In the genomic region with DNA sequence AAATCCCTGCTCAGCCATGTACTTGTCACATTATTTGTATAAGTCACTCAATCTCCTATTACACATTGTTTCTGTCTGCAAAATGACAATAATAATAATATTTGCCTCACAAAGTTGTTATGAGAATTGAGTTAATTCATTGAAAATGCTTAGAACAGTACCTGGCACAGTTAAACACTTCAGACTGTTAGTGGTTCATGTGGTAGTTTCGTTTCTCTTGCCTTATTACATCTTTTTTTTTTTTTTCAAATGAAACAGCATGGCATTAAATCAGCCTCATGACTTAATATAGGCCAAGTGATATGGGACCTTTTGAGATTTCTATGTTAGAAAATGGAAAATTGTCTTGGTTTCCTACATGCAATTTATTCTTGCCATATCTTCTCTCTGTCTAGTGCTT, we compare ENCODE assay signal across 23 cellular contexts.
DNase-seq lines count a peak whose midpoint lies in the region; ATAC-seq, FAIRE-seq and TF ChIP-seq lines count a peak whose summit lies in the region.
"Had no signal": no experiment of that assay in that cellular context is flagged by ENCODE, and none has a peak within 500 bp of the region (broad histone marks: within the 10 kb centered on the region; RNA-seq: fewer than 3 reads in every experiment).

No MANE protein-coding gene starts in this region.

- H3K36me3 ChIP-seq in MM.1S (replicated peaks; ENCODE audit: insufficient read depth, low read length): no peaks in the 10 kb centered on the region
- H3K36me3 ChIP-seq in Caco-2 (ENCODE audit: control insufficient read depth, insufficient read depth, low read length): no peaks in the 10 kb centered on the region
- H3K36me3 ChIP-seq: BE2C, BLaER1 had no signal

- H3K9me3 Mint-ChIP-seq in central memory CD8-positive, alpha-beta T cell: no peaks in the 10 kb centered on the region
- H3K9me3 Mint-ChIP-seq in activated CD4-positive, alpha-beta memory T cell treated with anti-CD3 and anti-CD28 coated beads for 36 hours: no peaks in the 10 kb centered on the region
- H3K9me3 Mint-ChIP-seq in Caco-2 (ENCODE audit: unreplicated experiment): no peaks in the 10 kb centered on the region
- H3K9me3 Mint-ChIP-seq: CD14-positive monocyte; CD4-positive, alpha-beta memory T cell; CD8-positive, alpha-beta memory T cell had no signal

- TF ChIP-seq CTCF in MM.1S (IDR thresholded peaks at IDR 0.05; ENCODE audit: low read length): no peak
- no peak for TF ChIP-seq CTCF in Caco-2 (IDR thresholded peaks at IDR 0.05; ENCODE audit: insufficient read depth in 1 of 2, low read depth in 1 of 2, low read length in 1 of 2, severe bottlenecking in 1 of 2, unreplicated experiment in 1 of 2)

- peak; percentile 49 for ATAC-seq in central memory CD8-positive, alpha-beta T cell (replicated peaks; ENCODE audit: extremely low read depth, poor library complexity, severe bottlenecking)

- H3K9me3 ChIP-seq in MM.1S (replicated peaks; ENCODE audit: insufficient read depth, low read length) (no peaks in the 10 kb centered on the region), Caco-2 (no peaks in the 10 kb centered on the region)
- H3K9me3 ChIP-seq: BE2C, BLaER1 had no signal

- CTCF ChIA-PET in activated CD4-positive, alpha-beta memory T cell treated with anti-CD3 and anti-CD28 coated beads for 36 hours (lab: Charles Lee): no interaction called here
- CTCF ChIA-PET in Caco-2 (lab: Charles Lee): no interaction called here

- peak; percentile 5 for FAIRE-seq in GM18507 (lab: Jason Lieb, UNC)
- FAIRE-seq: A204.1, D721Med, G401.6, GM12891 had no signal

- H3K4me3 ChIP-seq in MM.1S (ENCODE audit: low read length): no peak overlapping the region
- H3K4me3 ChIP-seq in Caco-2 (ENCODE audit: low read depth, low read length): no peak overlapping the region
- H3K4me3 ChIP-seq: BLaER1 had no signal

- H3K9ac ChIP-seq in MM.1S (ENCODE audit: low read length): no peak overlapping the region
- H3K9ac ChIP-seq: BLaER1 had no signal

- H2AFZ ChIP-seq in MM.1S (ENCODE audit: low read length): no peak overlapping the region

- H3F3A ChIP-seq in MM.1S (ENCODE audit: insufficient read depth, low read length): no peaks in the 10 kb centered on the region

- no peaks in the 10 kb centered on the region for H3K4me1 Mint-ChIP-seq in central memory CD8-positive, alpha-beta T cell
- no peaks in the 10 kb centered on the region for H3K4me1 Mint-ChIP-seq in activated CD4-positive, alpha-beta memory T cell treated with anti-CD3 and anti-CD28 coated beads for 36 hours (ENCODE audit: low read depth)
- H3K4me1 Mint-ChIP-seq in Caco-2 (ENCODE audit: low read depth, unreplicated experiment): no peaks in the 10 kb centered on the region
- H3K4me1 Mint-ChIP-seq: CD14-positive monocyte; CD4-positive, alpha-beta memory T cell; CD4-positive, CD25-positive, alpha-beta regulatory T cell; CD8-positive, alpha-beta memory T cell had no signal

- no TSS peak for BruUV-seq in Caco-2 (replicated peaks; lab: Mats Ljungman, UMichigan)

- no peak overlapping the region for H3K27ac Mint-ChIP-seq in central memory CD8-positive, alpha-beta T cell (ENCODE audit: low read depth)
- no peak overlapping the region for H3K27ac Mint-ChIP-seq in activated CD4-positive, alpha-beta memory T cell treated with anti-CD3 and anti-CD28 coated beads for 36 hours
- H3K27ac Mint-ChIP-seq in Caco-2 (ENCODE audit: unreplicated experiment): no peak overlapping the region
- H3K27ac Mint-ChIP-seq: CD14-positive monocyte; CD4-positive, alpha-beta memory T cell; CD4-positive, CD25-positive, alpha-beta regulatory T cell; CD8-positive, alpha-beta memory T cell had no signal

- H3K27ac ChIP-seq in MM.1S (ENCODE audit: low read length): no peak overlapping the region
- H3K27ac ChIP-seq: BLaER1 had no signal

- no peaks in the 10 kb centered on the region for H3K9me2 ChIP-seq in MM.1S (replicated peaks; ENCODE audit: insufficient read depth, low read length)

- H3K4me2 ChIP-seq in MM.1S (ENCODE audit: low read depth, low read length): no peak overlapping the region
- H3K4me2 ChIP-seq: BLaER1 had no signal

- no peaks in the 10 kb centered on the region for H3K27me3 ChIP-seq in MM.1S (replicated peaks; ENCODE audit: insufficient read depth, low read length)
- no peaks in the 10 kb centered on the region for H3K27me3 ChIP-seq in Caco-2 (replicated peaks; ENCODE audit: control insufficient read depth, insufficient read depth, low read length)
- H3K27me3 ChIP-seq: BLaER1 had no signal

- H3K4me1 ChIP-seq in MM.1S (ENCODE audit: low read length) (no peaks in the 10 kb centered on the region), Caco-2 (no peaks in the 10 kb centered on the region)
- H3K4me1 ChIP-seq: BE2C, BLaER1 had no signal

- no peak overlapping the region for H3K4me3 Mint-ChIP-seq in central memory CD8-positive, alpha-beta T cell
- no peak overlapping the region for H3K4me3 Mint-ChIP-seq in activated CD4-positive, alpha-beta memory T cell treated with anti-CD3 and anti-CD28 coated beads for 36 hours
- no peak overlapping the region for H3K4me3 Mint-ChIP-seq in Caco-2 (ENCODE audit: unreplicated experiment)
- H3K4me3 Mint-ChIP-seq: CD14-positive monocyte; CD4-positive, alpha-beta memory T cell; CD4-positive, CD25-positive, alpha-beta regulatory T cell; CD8-positive, alpha-beta memory T cell had no signal

- H3K79me2 ChIP-seq in MM.1S (ENCODE audit: low read length): no peaks in the 10 kb centered on the region

- POLR2A ChIA-PET in activated CD4-positive, alpha-beta memory T cell treated with anti-CD3 and anti-CD28 coated beads for 36 hours (lab: Charles Lee): no interaction called here
- POLR2A ChIA-PET in Caco-2 (lab: Charles Lee): no interaction called here

- intact Hi-C loops in activated CD4-positive, alpha-beta memory T cell treated with anti-CD3 and anti-CD28 coated beads for 36 hours (cut with micrococcal nuclease): no loop called here
- intact Hi-C loops in Caco-2 (cut with micrococcal nuclease; ENCODE audit: unreplicated experiment): no loop called here

- peaks cover 20% of the 10 kb centered on the region for H3K27me3 Mint-ChIP-seq in central memory CD8-positive, alpha-beta T cell
- peaks cover 8% of the 10 kb centered on the region for H3K27me3 Mint-ChIP-seq in activated CD4-positive, alpha-beta memory T cell treated with anti-CD3 and anti-CD28 coated beads for 36 hours
- peaks cover 16% of the 10 kb centered on the region for H3K27me3 Mint-ChIP-seq in Caco-2 (ENCODE audit: insufficient read depth, unreplicated experiment)

- H4K20me1 ChIP-seq in MM.1S (ENCODE audit: insufficient read depth, low read length): no peaks in the 10 kb centered on the region
- H4K20me1 ChIP-seq: BLaER1 had no signal

- H3K36me3 Mint-ChIP-seq in central memory CD8-positive, alpha-beta T cell (ENCODE audit: insufficient read depth): no peaks in the 10 kb centered on the region
- no peaks in the 10 kb centered on the region for H3K36me3 Mint-ChIP-seq in activated CD4-positive, alpha-beta memory T cell treated with anti-CD3 and anti-CD28 coated beads for 36 hours
- no peaks in the 10 kb centered on the region for H3K36me3 Mint-ChIP-seq in Caco-2 (ENCODE audit: insufficient read depth, unreplicated experiment)
- H3K36me3 Mint-ChIP-seq: CD14-positive monocyte; CD4-positive, alpha-beta memory T cell; CD4-positive, CD25-positive, alpha-beta regulatory T cell; CD8-positive, alpha-beta memory T cell had no signal

- no peak for DNase-seq in GM18507 (ENCODE audit: extremely low spot score, insufficient read length, low read depth)
- DNase-seq in MM.1S: peak; percentile 26
- no peak for DNase-seq in central memory CD8-positive, alpha-beta T cell (ENCODE audit: low spot score in 2 of 2)
- DNase-seq in RPMI8226: no peak
- DNase-seq in activated CD4-positive, alpha-beta memory T cell treated with anti-CD3 and anti-CD28 coated beads for 36 hours: no peak
- no peak for DNase-seq in Caco-2
- DNase-seq: 8988T; ACHN; BE2C; C1 segment of cervical spinal cord; Calu3; CD4-positive, alpha-beta memory T cell; CD4-positive, CD25-positive, alpha-beta regulatory T cell; CD8-positive, alpha-beta memory T cell; COR-L47; DMS79 treated with DMSO at 0.1 percent for 48 hours; GF-D8 had no signal
